Comparison of ENCODE assay signal across 14 cellular contexts in genomic region chr5:134594336-134594735, GRCh38.
"Had no signal": no experiment of that assay in that cellular context is flagged by ENCODE, and none has a peak within 500 bp of the region (broad histone marks: within the 10 kb centered on the region; RNA-seq: fewer than 3 reads in every experiment).

No MANE protein-coding gene starts in this region.

- ATAC-seq: body of pancreas, gastroesophageal sphincter, pancreas, WTC11 had no signal

- H3K27ac ChIP-seq: body of pancreas, epithelial cell of prostate, gastroesophageal sphincter, pancreas, tibial nerve, vagina had no signal

- H3K4me3 ChIP-seq: body of pancreas, gastroesophageal sphincter, pancreas, tibial nerve, vagina had no signal

- DNase-seq: activated CD4-positive, alpha-beta T cell treated with anti-CD3 and anti-CD28 coated beads, Interleukin-2, amount 50 U/mL, for 1 hour; activated T-cell treated with anti-CD3 and anti-CD28 coated beads for 4 hours; body of pancreas; central memory CD4-positive, alpha-beta T cell; cortex of kidney; effector memory CD4-positive, alpha-beta T cell; pancreas; retina; small intestine had no signal

- H3K9me3 ChIP-seq: body of pancreas, gastroesophageal sphincter, pancreas, tibial nerve, vagina had no signal

- H3K27me3 ChIP-seq: body of pancreas, gastroesophageal sphincter, pancreas, tibial nerve, vagina had no signal

- H3K4me1 ChIP-seq: pancreas had no signal

- H3K36me3 ChIP-seq: gastroesophageal sphincter, pancreas, tibial nerve, vagina had no signal
